1 cellular context compared by ENCODE assay signal in genomic region chr14:54509546-54510501, GRCh38.
TF ChIP-seq lines count a peak whose summit lies in the region.

Gene CGRRF1, plus strand, starts transcription at chr14:54509906. Its CDS starts 54 bp downstream, at chr14:54509960.

TF ChIP-seq in HepG2, 621 proteins besides CTCF, POLR2A, EP300 and RAD21 (continued from another document and continues in another):
- TF ChIP-seq ZNF34 (CRISPR knock-in tag; IDR thresholded peaks at IDR 0.05; ENCODE audit: borderline replicate concordance): peak; percentile 92; the same call in 1 of the 2 replicates
- no peak for TF ChIP-seq NCOA5 (CRISPR knock-in tag; IDR thresholded peaks at IDR 0.05)
- TF ChIP-seq, protein P1, sequence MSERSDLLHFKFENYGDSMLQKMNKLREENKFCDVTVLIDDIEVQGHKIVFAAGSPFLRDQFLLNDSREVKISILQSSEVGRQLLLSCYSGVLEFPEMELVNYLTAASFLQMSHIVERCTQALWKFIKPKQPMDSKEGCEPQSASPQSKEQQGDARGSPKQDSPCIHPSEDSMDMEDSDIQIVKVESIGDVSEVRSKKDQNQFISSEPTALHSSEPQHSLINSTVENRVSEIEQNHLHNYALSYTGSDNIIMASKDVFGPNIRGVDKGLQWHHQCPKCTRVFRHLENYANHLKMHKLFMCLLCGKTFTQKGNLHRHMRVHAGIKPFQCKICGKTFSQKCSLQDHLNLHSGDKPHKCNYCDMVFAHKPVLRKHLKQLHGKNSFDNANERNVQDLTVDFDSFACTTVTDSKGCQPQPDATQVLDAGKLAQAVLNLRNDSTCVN (CRISPR knock-in tag; IDR thresholded peaks at IDR 0.05; ENCODE audit: borderline replicate concordance): peak; percentile 56; the same call in 1 of the 2 replicates
- TF ChIP-seq NCOA1 (CRISPR knock-in tag; IDR thresholded peaks at IDR 0.05): no peak
- peak; percentile 69; the same call in 1 of the 2 replicates for TF ChIP-seq MTF2 (CRISPR knock-in tag; IDR thresholded peaks at IDR 0.05; ENCODE audit: borderline replicate concordance)
- TF ChIP-seq NR2F2 (IDR thresholded peaks at IDR 0.05; ENCODE audit: borderline replicate concordance, low read depth): no peak
- peak; percentile 29; the same call in 1 of the 2 replicates for TF ChIP-seq ZNF343 (CRISPR knock-in tag; IDR thresholded peaks at IDR 0.05)
- TF ChIP-seq KLF11 (CRISPR knock-in tag; IDR thresholded peaks at IDR 0.05): 0 out of 2 replicates have a peak, but pooled peaks have one; percentile 39
- TF ChIP-seq ZNF446 (CRISPR knock-in tag; IDR thresholded peaks at IDR 0.05): peak; percentile 68; the same call in 1 of the 2 replicates
- no peak for TF ChIP-seq BRF2 (CRISPR knock-in tag; IDR thresholded peaks at IDR 0.05)
- TF ChIP-seq ZNF24 (IDR thresholded peaks at IDR 0.05): no peak
- TF ChIP-seq SPEN (CRISPR knock-in tag; IDR thresholded peaks at IDR 0.05; ENCODE audit: low read depth): peak; percentile 89
- TF ChIP-seq ZFAT (CRISPR knock-in tag; conservative IDR thresholded peaks at IDR 0.05): no peak
- TF ChIP-seq ZNF160 (CRISPR knock-in tag; IDR thresholded peaks at IDR 0.05): no peak
- no peak for TF ChIP-seq ZNF530 (CRISPR knock-in tag; IDR thresholded peaks at IDR 0.05; ENCODE audit: low read depth)
- TF ChIP-seq GABPB1 (CRISPR knock-in tag; IDR thresholded peaks at IDR 0.05): peak; percentile 82
- no peak for TF ChIP-seq CENPT (CRISPR knock-in tag; IDR thresholded peaks at IDR 0.05; ENCODE audit: low read depth)
- no peak for TF ChIP-seq ZNF101 (CRISPR knock-in tag; IDR thresholded peaks at IDR 0.05; ENCODE audit: borderline replicate concordance, low read depth)
- peak; percentile 28 for TF ChIP-seq ZNF121 (CRISPR knock-in tag; IDR thresholded peaks at IDR 0.05)
- no peak for TF ChIP-seq SMYD3 (CRISPR knock-in tag; IDR thresholded peaks at IDR 0.05)
- TF ChIP-seq NR2F6 (IDR thresholded peaks at IDR 0.05): no peak
- TF ChIP-seq NR2F6 (CRISPR knock-in tag; IDR thresholded peaks at IDR 0.05): 0 out of 2 replicates have a peak, but pooled peaks have one; percentile 40
- peak; percentile 89 for TF ChIP-seq TARDBP (CRISPR knock-in tag; IDR thresholded peaks at IDR 0.05)
- TF ChIP-seq MED13 (CRISPR knock-in tag; IDR thresholded peaks at IDR 0.05): no peak
- no peak for TF ChIP-seq JDP2 (CRISPR knock-in tag; IDR thresholded peaks at IDR 0.05; ENCODE audit: borderline replicate concordance)
- no peak for TF ChIP-seq ZNF333 (CRISPR knock-in tag; IDR thresholded peaks at IDR 0.05; ENCODE audit: borderline replicate concordance)
- TF ChIP-seq NCOA2 (CRISPR knock-in tag; IDR thresholded peaks at IDR 0.05): no peak
- TF ChIP-seq TERF1 (CRISPR knock-in tag; IDR thresholded peaks at IDR 0.05): no peak
- TF ChIP-seq NCOR1 (IDR thresholded peaks at IDR 0.05; ENCODE audit: borderline replicate concordance, low read length): peak; percentile 17; the same call in 1 of the 2 replicates
- no peak for TF ChIP-seq ARHGAP35 (CRISPR knock-in tag; IDR thresholded peaks at IDR 0.05; ENCODE audit: borderline replicate concordance)
- no peak for TF ChIP-seq ZNF329 (CRISPR knock-in tag; IDR thresholded peaks at IDR 0.05; ENCODE audit: low read depth)
- peak; percentile 99 for TF ChIP-seq PATZ1 (CRISPR knock-in tag; IDR thresholded peaks at IDR 0.05)
- peak; percentile 75; the same call in 1 of the 2 replicates for TF ChIP-seq MEF2D (CRISPR knock-in tag; IDR thresholded peaks at IDR 0.05)
- no peak for TF ChIP-seq PHB2 (IDR thresholded peaks at IDR 0.05; ENCODE audit: partially characterized antibody)
- peak; percentile 62 for TF ChIP-seq GFI1 (CRISPR knock-in tag; IDR thresholded peaks at IDR 0.05; ENCODE audit: borderline replicate concordance)
- TF ChIP-seq, protein P2, sequence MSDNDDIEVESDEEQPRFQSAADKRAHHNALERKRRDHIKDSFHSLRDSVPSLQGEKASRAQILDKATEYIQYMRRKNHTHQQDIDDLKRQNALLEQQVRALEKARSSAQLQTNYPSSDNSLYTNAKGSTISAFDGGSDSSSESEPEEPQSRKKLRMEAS (IDR thresholded peaks at IDR 0.05): peak; percentile 67; the same call in 1 of the 2 replicates
- no peak for TF ChIP-seq EZH2 (conservative IDR thresholded peaks at IDR 0.05; ENCODE audit: low read depth, low read length)
- TF ChIP-seq MXD4 (CRISPR knock-in tag; IDR thresholded peaks at IDR 0.05): 0 out of 2 replicates have a peak, but pooled peaks have one; percentile 44
- no peak for TF ChIP-seq MBD4 (IDR thresholded peaks at IDR 0.05; ENCODE audit: borderline replicate concordance, low read length)
- no peak for TF ChIP-seq ZBTB8A (CRISPR knock-in tag; IDR thresholded peaks at IDR 0.05; ENCODE audit: borderline replicate concordance, low read depth)
- peak; percentile 76; the same call in 1 of the 2 replicates for TF ChIP-seq ZSCAN21 (CRISPR knock-in tag; IDR thresholded peaks at IDR 0.05; ENCODE audit: borderline replicate concordance)
- TF ChIP-seq HDAC6 (IDR thresholded peaks at IDR 0.05; ENCODE audit: low read depth, low read length): no peak
- TF ChIP-seq HNRNPLL (IDR thresholded peaks at IDR 0.05; ENCODE audit: low read depth, low read length, poor library complexity, severe bottlenecking): peak; percentile 69
- TF ChIP-seq ZNF180 (CRISPR knock-in tag; IDR thresholded peaks at IDR 0.05; ENCODE audit: borderline replicate concordance, low read depth): no peak
- TF ChIP-seq ZNF138 (CRISPR knock-in tag; IDR thresholded peaks at IDR 0.05; ENCODE audit: low read depth): no peak
- no peak for TF ChIP-seq HHEX (CRISPR knock-in tag; IDR thresholded peaks at IDR 0.05)
- TF ChIP-seq, protein P3, sequence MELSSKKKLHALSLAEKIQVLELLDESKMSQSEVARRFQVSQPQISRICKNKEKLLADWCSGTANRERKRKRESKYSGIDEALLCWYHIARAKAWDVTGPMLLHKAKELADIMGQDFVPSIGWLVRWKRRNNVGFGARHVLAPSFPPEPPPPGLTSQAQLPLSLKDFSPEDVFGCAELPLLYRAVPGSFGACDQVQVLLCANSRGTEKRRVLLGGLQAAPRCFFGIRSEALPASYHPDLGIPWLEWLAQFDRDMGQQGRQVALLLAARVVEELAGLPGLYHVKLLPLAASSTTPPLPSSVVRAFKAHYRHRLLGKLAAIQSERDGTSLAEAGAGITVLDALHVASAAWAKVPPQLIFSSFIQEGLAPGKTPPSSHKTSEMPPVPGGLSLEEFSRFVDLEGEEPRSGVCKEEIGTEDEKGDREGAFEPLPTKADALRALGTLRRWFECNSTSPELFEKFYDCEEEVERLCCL (CRISPR knock-in tag; IDR thresholded peaks at IDR 0.05; ENCODE audit: borderline replicate concordance): no peak
- TF ChIP-seq NBN (conservative IDR thresholded peaks at IDR 0.05): no peak
- TF ChIP-seq ZNF790 (CRISPR knock-in tag; IDR thresholded peaks at IDR 0.05; ENCODE audit: borderline replicate concordance): 0 out of 2 replicates have a peak, but pooled peaks have one; percentile 65
- peak; percentile 85 for TF ChIP-seq POLR2G (IDR thresholded peaks at IDR 0.05; ENCODE audit: low read depth, low read length)
- peak; percentile 78 for TF ChIP-seq ZNF777 (CRISPR knock-in tag; IDR thresholded peaks at IDR 0.05)
- TF ChIP-seq ZNF616 (CRISPR knock-in tag; IDR thresholded peaks at IDR 0.05; ENCODE audit: low read depth): no peak
- TF ChIP-seq MTA3 (CRISPR knock-in tag; IDR thresholded peaks at IDR 0.05): no peak
- TF ChIP-seq, protein P4, sequence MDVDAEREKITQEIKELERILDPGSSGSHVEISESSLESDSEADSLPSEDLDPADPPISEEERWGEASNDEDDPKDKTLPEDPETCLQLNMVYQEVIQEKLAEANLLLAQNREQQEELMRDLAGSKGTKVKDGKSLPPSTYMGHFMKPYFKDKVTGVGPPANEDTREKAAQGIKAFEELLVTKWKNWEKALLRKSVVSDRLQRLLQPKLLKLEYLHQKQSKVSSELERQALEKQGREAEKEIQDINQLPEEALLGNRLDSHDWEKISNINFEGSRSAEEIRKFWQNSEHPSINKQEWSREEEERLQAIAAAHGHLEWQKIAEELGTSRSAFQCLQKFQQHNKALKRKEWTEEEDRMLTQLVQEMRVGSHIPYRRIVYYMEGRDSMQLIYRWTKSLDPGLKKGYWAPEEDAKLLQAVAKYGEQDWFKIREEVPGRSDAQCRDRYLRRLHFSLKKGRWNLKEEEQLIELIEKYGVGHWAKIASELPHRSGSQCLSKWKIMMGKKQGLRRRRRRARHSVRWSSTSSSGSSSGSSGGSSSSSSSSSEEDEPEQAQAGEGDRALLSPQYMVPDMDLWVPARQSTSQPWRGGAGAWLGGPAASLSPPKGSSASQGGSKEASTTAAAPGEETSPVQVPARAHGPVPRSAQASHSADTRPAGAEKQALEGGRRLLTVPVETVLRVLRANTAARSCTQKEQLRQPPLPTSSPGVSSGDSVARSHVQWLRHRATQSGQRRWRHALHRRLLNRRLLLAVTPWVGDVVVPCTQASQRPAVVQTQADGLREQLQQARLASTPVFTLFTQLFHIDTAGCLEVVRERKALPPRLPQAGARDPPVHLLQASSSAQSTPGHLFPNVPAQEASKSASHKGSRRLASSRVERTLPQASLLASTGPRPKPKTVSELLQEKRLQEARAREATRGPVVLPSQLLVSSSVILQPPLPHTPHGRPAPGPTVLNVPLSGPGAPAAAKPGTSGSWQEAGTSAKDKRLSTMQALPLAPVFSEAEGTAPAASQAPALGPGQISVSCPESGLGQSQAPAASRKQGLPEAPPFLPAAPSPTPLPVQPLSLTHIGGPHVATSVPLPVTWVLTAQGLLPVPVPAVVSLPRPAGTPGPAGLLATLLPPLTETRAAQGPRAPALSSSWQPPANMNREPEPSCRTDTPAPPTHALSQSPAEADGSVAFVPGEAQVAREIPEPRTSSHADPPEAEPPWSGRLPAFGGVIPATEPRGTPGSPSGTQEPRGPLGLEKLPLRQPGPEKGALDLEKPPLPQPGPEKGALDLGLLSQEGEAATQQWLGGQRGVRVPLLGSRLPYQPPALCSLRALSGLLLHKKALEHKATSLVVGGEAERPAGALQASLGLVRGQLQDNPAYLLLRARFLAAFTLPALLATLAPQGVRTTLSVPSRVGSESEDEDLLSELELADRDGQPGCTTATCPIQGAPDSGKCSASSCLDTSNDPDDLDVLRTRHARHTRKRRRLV (CRISPR knock-in tag; IDR thresholded peaks at IDR 0.05): 0 out of 2 replicates have a peak, but pooled peaks have one; percentile 42
- peak; percentile 47; the same call in 1 of the 2 replicates for TF ChIP-seq ZBTB2 (CRISPR knock-in tag; IDR thresholded peaks at IDR 0.05; ENCODE audit: low read depth)
- TF ChIP-seq U2AF1 (optimal IDR thresholded peaks at IDR 0.05; ENCODE audit: low read depth, low read length): no peak
- no peak; the same call in 1 of the 2 replicates for TF ChIP-seq ZNF230 (CRISPR knock-in tag; IDR thresholded peaks at IDR 0.05)
- TF ChIP-seq SMARCC2 (IDR thresholded peaks at IDR 0.05): no peak
- peak; percentile 73; the same call in 1 of the 2 replicates for TF ChIP-seq ZNF430 (CRISPR knock-in tag; IDR thresholded peaks at IDR 0.05)
- TF ChIP-seq ZNF275 (CRISPR knock-in tag; IDR thresholded peaks at IDR 0.05; ENCODE audit: borderline replicate concordance): 0 out of 2 replicates have a peak, but pooled peaks have one; percentile 52
- peak; percentile 80 for TF ChIP-seq MIER3 (CRISPR knock-in tag; IDR thresholded peaks at IDR 0.05; ENCODE audit: borderline replicate concordance)
- no peak for TF ChIP-seq ZKSCAN5 (CRISPR knock-in tag; IDR thresholded peaks at IDR 0.05)
